ENCODE assay signal across 13 cellular contexts in genomic region chr4:147714575-147715401, GRCh38. TPM values are rescaled to one million over a fixed set of nuclear protein-coding genes. Genes with fewer than 3 reads are reported as not detected.
DNase-seq lines count a peak whose midpoint lies in the region; ATAC-seq and TF ChIP-seq lines count a peak whose summit lies in the region.
"Had no signal": no experiment of that assay in that cellular context is flagged by ENCODE, and none has a peak within 500 bp of the region (broad histone marks: within the 10 kb centered on the region; RNA-seq: fewer than 3 reads in every experiment).

No MANE protein-coding gene starts in this region.

- H3K4me3 ChIP-seq in fibroblast of lung (replicated peaks in 1 of 4; ENCODE audit: control extremely low read depth in 1 of 4, insufficient read depth in 1 of 4, low read depth in 3 of 4, low read length in 4 of 4) (no peak overlapping the region), psoas muscle (no peak overlapping the region)

- H3K9ac ChIP-seq in fibroblast of lung (ENCODE audit: insufficient read depth, low read length) = no peak overlapping the region

- H3K27ac ChIP-seq in fibroblast of lung (ENCODE audit: insufficient read depth, low read length) = no peak overlapping the region
- H3K27ac ChIP-seq in psoas muscle = no peak overlapping the region

- peak in 2 of 4 donors; percentile 39 to 59 for ATAC-seq in psoas muscle
- no peak for ATAC-seq in HG03520 (IDR thresholded peaks at IDR 0.05; ENCODE audit: unreplicated experiment)
- no peak for ATAC-seq in esophagus mucosa
- ATAC-seq: CD8-positive, alpha-beta T cell; stimulated activated naive B cell treated with anti-CD40 and anti-IgM and Interleukin-4, amounts not matched to agents 10 μg/mL and 1 μg/mL and 100 μg/mL, for 72 hours had no signal

- no peaks in the 10 kb centered on the region for H4K20me1 ChIP-seq in fibroblast of lung (ENCODE audit: control insufficient read depth, extremely low read depth, insufficient read depth, low read length)

- H2AFZ ChIP-seq in fibroblast of lung (ENCODE audit: low read length) = no peak overlapping the region

- intact Hi-C loops in psoas muscle (cut with DNase I) = no loop called here

- H3K36me3 ChIP-seq in fibroblast of lung (ENCODE audit: control insufficient read depth, insufficient read depth, low read length) = no peaks in the 10 kb centered on the region
- H3K36me3 ChIP-seq in psoas muscle (ENCODE audit: insufficient read depth in 1 of 2, low read depth in 1 of 2) = no peaks in the 10 kb centered on the region

- peak overlapping the region; percentile 40 for H3K4me2 ChIP-seq in fibroblast of lung (ENCODE audit: extremely low read depth, insufficient read depth, low read length)

- H3K79me2 ChIP-seq in fibroblast of lung (ENCODE audit: control insufficient read depth, insufficient read depth, low read length) = no peaks in the 10 kb centered on the region

- H3K27me3 ChIP-seq in fibroblast of lung (ENCODE audit: control insufficient read depth, insufficient read depth, low read length) (no peaks in the 10 kb centered on the region), psoas muscle (ENCODE audit: insufficient read depth in 3 of 3, low read length in 2 of 3) (no peaks in the 10 kb centered on the region)

- H3K9me3 ChIP-seq in fibroblast of lung (ENCODE audit: control insufficient read depth, insufficient read depth, low read depth, low read length) (no peaks in the 10 kb centered on the region), psoas muscle (no peaks in the 10 kb centered on the region)

- H3K4me1 ChIP-seq in fibroblast of lung (ENCODE audit: control insufficient read depth, extremely low read depth, insufficient read depth, low read length) = peaks cover 3% of the 10 kb centered on the region
- H3K4me1 ChIP-seq in psoas muscle = no peaks in the 10 kb centered on the region

- DNase-seq in Daoy (ENCODE audit: low read depth) = peak; percentile 37
- DNase-seq in RPMI7951 (ENCODE audit: low read depth) = peak; percentile 50
- DNase-seq in fibroblast of lung (ENCODE audit: low read depth in 2 of 2) = peak; percentile 87 to 93
- peak; percentile 59 to 70 for DNase-seq in psoas muscle
- no peak for DNase-seq in activated gamma-delta T cell (lab: John Stamatoyannopoulos, UW)
- no peak for DNase-seq in middle frontal gyrus (ENCODE audit: extremely low spot score, low spot score)
- DNase-seq: activated T-cell treated with anti-CD3 and anti-CD28 coated beads, Interleukin-2, amount 50 U/mL, for 48 hours; CD8-positive, alpha-beta T cell; NCI-H187; stimulated activated naive B cell treated with anti-CD40 and anti-IgM and Interleukin-4, amounts not matched to agents 10 μg/mL and 1 μg/mL and 100 μg/mL, for 72 hours; T-helper 9 cell had no signal

- TF ChIP-seq CTCF in fibroblast of lung (conservative IDR thresholded peaks at IDR 0.05 in 1 of 2, IDR thresholded peaks at IDR 0.05 in 1 of 2; ENCODE audit: low read depth in 1 of 2, low read length in 2 of 2) (no peak), psoas muscle (IDR thresholded peaks at IDR 0.05) (no peak)

- WGBS in psoas muscle, 3 donors = 92% methylated on average over 8 of the region's 8 CpGs

RNA-seq across cellular contexts. Expression of gene ARHGAP10, which starts 17.1 kb away (rescaled TPM):
- 7.7 and 9.4 TPM in 2 replicates for total RNA-seq in Daoy (2014; rRNA removed; shearing (Covaris generic))
- total RNA-seq in RPMI7951 (2014; rRNA removed; shearing (Covaris generic)) = 16.1 and 16.9 TPM in 2 replicates
- total RNA-seq in fibroblast of lung (29.5 and 35.8 TPM in 2 replicates), psoas muscle (10 to 100 TPM; 34.0 to 43.5 (median 37.3) TPM), esophagus mucosa (15.8 TPM)
- polyA plus RNA-seq in fibroblast of lung (21.6 and 32.0 TPM in 2 replicates), psoas muscle (10 to 100 TPM; 28.8 to 30.3 (median 28.8) TPM)
- 21.5 and 31.9 TPM in 2 replicates for polyA plus RNA-seq in fibroblast of lung (2012)
- polyA minus RNA-seq in fibroblast of lung (ENCODE audit: low replicate concordance) = 33.8 and 42.5 TPM in 2 replicates

RNA-seq across cellular contexts. Expression of gene PRMT9, which starts 30.8 kb away (rescaled TPM):
- total RNA-seq in Daoy (2014; rRNA removed; shearing (Covaris generic)) = 2.4 and 6.0 TPM in 2 replicates
- 6.0 and 6.5 TPM in 2 replicates for total RNA-seq in RPMI7951 (2014; rRNA removed; shearing (Covaris generic))
- total RNA-seq in fibroblast of lung (10.3 and 14.4 TPM in 2 replicates), psoas muscle (1 to 10 TPM; 3.0 to 5.8 (median 5.0) TPM), esophagus mucosa (4.1 TPM)
- polyA plus RNA-seq in fibroblast of lung (6.2 and 8.8 TPM in 2 replicates), psoas muscle (1 to 10 TPM; 1.8 to 4.3 (median 2.9) TPM)
- 4.8 and 6.2 TPM in 2 replicates for polyA plus RNA-seq in fibroblast of lung (2012)
- 2.3 and 3.5 TPM in 2 replicates for polyA minus RNA-seq in fibroblast of lung (ENCODE audit: low replicate concordance)

Comparison
In these comparisons a context has a peak if more than half of its experiments do, and no peak if none do; other contexts are left out.
1. DNase-seq: peak in Daoy (single experiment), RPMI7951 (single experiment), fibroblast of lung (2 of 2) and psoas muscle (2 of 2); none in activated gamma-delta T cell (single experiment) and middle frontal gyrus (single experiment).